13 cellular contexts compared by ENCODE assay signal in genomic region chr13:91056746-91057145, GRCh38.
DNase-seq lines count a peak whose midpoint lies in the region; ATAC-seq lines count a peak whose summit lies in the region.
"Had no signal": no experiment of that assay in that cellular context is flagged by ENCODE, and none has a peak within 500 bp of the region (broad histone marks: within the 10 kb centered on the region; RNA-seq: fewer than 3 reads in every experiment).

No MANE protein-coding gene starts in this region.

- no peaks in the 10 kb centered on the region for H3K79me2 ChIP-seq in Karpas-422 (ENCODE audit: low read length)

- H3K36me3 Mint-ChIP-seq in activated CD8-positive, alpha-beta memory T cell treated with anti-CD3 and anti-CD28 coated beads, Interleukin-2, amount 10 ng/mL, durations not matched to agents 7 days and 5 days = no peaks in the 10 kb centered on the region
- H3K36me3 Mint-ChIP-seq: CD14-positive monocyte had no signal

- H3K36me3 ChIP-seq in Karpas-422 (ENCODE audit: insufficient read depth, low read length) = no peaks in the 10 kb centered on the region
- H3K36me3 ChIP-seq: heart right ventricle had no signal

- no peak for DNase-seq in Karpas-422
- no peak for DNase-seq in inferior parietal cortex (ENCODE audit: extremely low spot score)
- DNase-seq in activated CD8-positive, alpha-beta memory T cell treated with anti-CD3 and anti-CD28 coated beads, Interleukin-2, amount 10 ng/mL, durations not matched to agents 7 days and 5 days = no peak
- no peak for DNase-seq in AML-193 (lab: John Stamatoyannopoulos, UW)
- DNase-seq in SIG-M5 treated with dmso at 0.1 percent for 504 hours (lab: John Stamatoyannopoulos, UW; ENCODE audit: unreplicated experiment) = no peak
- DNase-seq: aorta, GDM1, heart right ventricle had no signal

- no peaks in the 10 kb centered on the region for H3K9me2 ChIP-seq in Karpas-422 (replicated peaks; ENCODE audit: insufficient read depth, low read length)

- no peaks in the 10 kb centered on the region for H3K4me1 Mint-ChIP-seq in activated CD8-positive, alpha-beta memory T cell treated with anti-CD3 and anti-CD28 coated beads, Interleukin-2, amount 10 ng/mL, durations not matched to agents 7 days and 5 days
- H3K4me1 Mint-ChIP-seq: CD14-positive monocyte had no signal

- no peak overlapping the region for H3K4me3 ChIP-seq in Karpas-422 (ENCODE audit: low read length)
- H3K4me3 ChIP-seq: heart right ventricle had no signal

- H2AFZ ChIP-seq in Karpas-422 (ENCODE audit: low read length) = no peak overlapping the region

- H3K27me3 Mint-ChIP-seq in activated CD8-positive, alpha-beta memory T cell treated with anti-CD3 and anti-CD28 coated beads, Interleukin-2, amount 10 ng/mL, durations not matched to agents 7 days and 5 days = no peaks in the 10 kb centered on the region

- no peaks in the 10 kb centered on the region for H4K20me1 ChIP-seq in Karpas-422 (ENCODE audit: insufficient read depth, low read depth, low read length)

- no peak overlapping the region for H3K27ac Mint-ChIP-seq in activated CD8-positive, alpha-beta memory T cell treated with anti-CD3 and anti-CD28 coated beads, Interleukin-2, amount 10 ng/mL, durations not matched to agents 7 days and 5 days

- CTCF ChIA-PET in activated CD8-positive, alpha-beta memory T cell treated with anti-CD3 and anti-CD28 coated beads, Interleukin-2, amount 10 ng/mL, durations not matched to agents 7 days and 5 days (lab: Charles Lee) = no interaction called here

- no peak overlapping the region for H3K4me3 Mint-ChIP-seq in activated CD8-positive, alpha-beta memory T cell treated with anti-CD3 and anti-CD28 coated beads, Interleukin-2, amount 10 ng/mL, durations not matched to agents 7 days and 5 days
- H3K4me3 Mint-ChIP-seq: CD14-positive monocyte had no signal

- H3K4me2 ChIP-seq in Karpas-422 (ENCODE audit: low read depth, low read length, poor library complexity, severe bottlenecking) = peak overlapping the region; percentile 39

- H3K9me3 Mint-ChIP-seq in activated CD8-positive, alpha-beta memory T cell treated with anti-CD3 and anti-CD28 coated beads, Interleukin-2, amount 10 ng/mL, durations not matched to agents 7 days and 5 days (ENCODE audit: low read depth) = peaks cover 4% of the 10 kb centered on the region

- H3K9me3 ChIP-seq in Karpas-422 (ENCODE audit: low read length) = no peaks in the 10 kb centered on the region

- H3K9ac ChIP-seq in Karpas-422 (ENCODE audit: low read length) = no peak overlapping the region

- H3K27me3 ChIP-seq in Karpas-422 (ENCODE audit: low read length) = no peaks in the 10 kb centered on the region
- H3K27me3 ChIP-seq: heart right ventricle had no signal

- H3K4me1 ChIP-seq in Karpas-422 (ENCODE audit: low read length) = peaks cover 15% of the 10 kb centered on the region
- H3K4me1 ChIP-seq: heart right ventricle had no signal

- ATAC-seq in GM18519 (IDR thresholded peaks at IDR 0.05; ENCODE audit: low FRiP score, unreplicated experiment) (peak; percentile 76), GM21381 (IDR thresholded peaks at IDR 0.05; ENCODE audit: unreplicated experiment) (peak; percentile 63), HG03025 (IDR thresholded peaks at IDR 0.05; ENCODE audit: low FRiP score, unreplicated experiment) (peak; percentile 90)
- no peak for ATAC-seq in activated CD8-positive, alpha-beta memory T cell treated with anti-CD3 and anti-CD28 coated beads, Interleukin-2, amount 10 ng/mL, durations not matched to agents 7 days and 5 days
- ATAC-seq: HCT116, heart right ventricle had no signal

- H3K27ac ChIP-seq in Karpas-422 (ENCODE audit: low read length) = no peak overlapping the region
- H3K27ac ChIP-seq: heart right ventricle had no signal
